8 cellular contexts compared by ENCODE assay signal in genomic region chr13:75637101-75637774, GRCh38. TPM values are rescaled to one million over a fixed set of nuclear protein-coding genes. Genes with fewer than 3 reads are reported as not detected.
A peak's percentile ranks its signal among the peaks of the same experiment; 100 is the strongest.
DNase-seq lines count a peak whose midpoint lies in the region; ATAC-seq and TF ChIP-seq lines count a peak whose summit lies in the region.

No MANE protein-coding gene starts in this region.

- peaks cover 9% of the 10 kb centered on the region for H3K27me3 ChIP-seq in CD4-positive, CD25-positive, alpha-beta regulatory T cell (ENCODE audit: control insufficient read depth, insufficient read depth, low read length)
- peaks cover 0 to 12% (median 0%) of the 10 kb centered on the region in 45 donors for H3K27me3 ChIP-seq in dorsolateral prefrontal cortex

- peak overlapping the region; percentile 55 for H3K4me3 ChIP-seq in CD4-positive, CD25-positive, alpha-beta regulatory T cell (ENCODE audit: low read depth, low read length)
- peak overlapping the region in 57 of 59 donors; percentile 48 to 83 (median 66) for H3K4me3 ChIP-seq in dorsolateral prefrontal cortex

- H3K36me3 ChIP-seq in CD4-positive, CD25-positive, alpha-beta regulatory T cell (ENCODE audit: control insufficient read depth, insufficient read depth, low read length): no peaks in the 10 kb centered on the region

- H3K27ac ChIP-seq in CD4-positive, CD25-positive, alpha-beta regulatory T cell (ENCODE audit: insufficient read depth, low read length, poor library complexity, severe bottlenecking): no peak overlapping the region
- no peak overlapping the region for H3K27ac ChIP-seq in dorsolateral prefrontal cortex

- H3K4me1 Mint-ChIP-seq in CD4-positive, CD25-positive, alpha-beta regulatory T cell: peaks cover 10 to 20% (median 17%) of the 10 kb centered on the region in 4 donors
- peaks cover 6 to 23% (median 13%) of the 10 kb centered on the region in 3 donors for H3K4me1 Mint-ChIP-seq in IgD-negative memory B cell
- H3K4me1 Mint-ChIP-seq in neural crest cell: peaks cover 6% of the 10 kb centered on the region

- ATAC-seq in CD4-positive, CD25-positive, alpha-beta regulatory T cell (ENCODE audit: low read depth in 2 of 2): no peak
- ATAC-seq in GM19351 (IDR thresholded peaks at IDR 0.05; ENCODE audit: unreplicated experiment): no peak

- H3K36me3 Mint-ChIP-seq in CD4-positive, CD25-positive, alpha-beta regulatory T cell: no peaks in the 10 kb centered on the region
- H3K36me3 Mint-ChIP-seq in IgD-negative memory B cell (no peaks in the 10 kb centered on the region), neural crest cell (ENCODE audit: low read depth) (no peaks in the 10 kb centered on the region)

- no peak for DNase-seq in CD4-positive, CD25-positive, alpha-beta regulatory T cell
- no peak for DNase-seq in dorsolateral prefrontal cortex
- DNase-seq in neural crest cell (ENCODE audit: low read depth, low spot score): no peak
- DNase-seq in NCI-H1436 (lab: John Stamatoyannopoulos, UW): no peak
- no peak for DNase-seq in T1000 (lab: John Stamatoyannopoulos, UW)
- DNase-seq in middle frontal gyrus (ENCODE audit: extremely low spot score, low spot score): no peak

- peak overlapping the region; percentile 83 to 87 (median 83) for H3K4me3 Mint-ChIP-seq in CD4-positive, CD25-positive, alpha-beta regulatory T cell
- H3K4me3 Mint-ChIP-seq in IgD-negative memory B cell (peak overlapping the region; percentile 67 to 95 (median 89)), neural crest cell (peak overlapping the region; percentile 62)

- peaks cover 6% of the 10 kb centered on the region for H3K27me3 Mint-ChIP-seq in CD4-positive, CD25-positive, alpha-beta regulatory T cell
- H3K27me3 Mint-ChIP-seq in IgD-negative memory B cell (peaks cover 4% of the 10 kb centered on the region), neural crest cell (ENCODE audit: low read depth) (peaks cover 60% of the 10 kb centered on the region)

- H3K9me3 ChIP-seq in CD4-positive, CD25-positive, alpha-beta regulatory T cell (ENCODE audit: control insufficient read depth in 2 of 2, low read length in 2 of 2): no peaks in the 10 kb centered on the region

- intact Hi-C loops in dorsolateral prefrontal cortex (cut with DNase I): no loop called here

- peaks cover 17% of the 10 kb centered on the region for H3K4me1 ChIP-seq in CD4-positive, CD25-positive, alpha-beta regulatory T cell (ENCODE audit: control insufficient read depth, insufficient read depth, low read length, poor library complexity, severe bottlenecking)

- peak overlapping the region in 1 of 3 donors; percentile 71 for H3K27ac Mint-ChIP-seq in CD4-positive, CD25-positive, alpha-beta regulatory T cell
- no peak overlapping the region for H3K27ac Mint-ChIP-seq in IgD-negative memory B cell
- no peak overlapping the region for H3K27ac Mint-ChIP-seq in neural crest cell (ENCODE audit: unreplicated experiment)

- TF ChIP-seq CTCF in dorsolateral prefrontal cortex (IDR thresholded peaks at IDR 0.05 in 54 of 56, conservative IDR thresholded peaks at IDR 0.05 in 2 of 56; ENCODE audit: low read depth in 1 of 56, partially characterized antibody in 56 of 56) (no peak), neural crest cell (conservative IDR thresholded peaks at IDR 0.05) (no peak)

- H3K9me3 Mint-ChIP-seq in CD4-positive, CD25-positive, alpha-beta regulatory T cell: peaks cover 0 to 1% (median 0%) of the 10 kb centered on the region in 7 donors
- peaks cover 0 to 1% (median 0%) of the 10 kb centered on the region in 3 donors for H3K9me3 Mint-ChIP-seq in IgD-negative memory B cell
- H3K9me3 Mint-ChIP-seq in neural crest cell: no peaks in the 10 kb centered on the region

RNA-seq across cellular contexts. Expression of gene LMO7, which starts 1.1 kb away (rescaled TPM):
- total RNA-seq in CD4-positive, CD25-positive, alpha-beta regulatory T cell: 22.5 TPM
- polyA plus RNA-seq in CD4-positive, CD25-positive, alpha-beta regulatory T cell: 10 to 100 TPM in 2 of 4 donors, 1 to 10 TPM in 2; 4.2 to 13.5 (median 8.0) TPM
- 6.6 TPM for polyA plus RNA-seq in IgD-negative memory B cell
- 100 to 1,000 TPM in 15 of 120 experiments, 10 to 100 TPM in 105; 35.4 to 124 (median 85.8) TPM for total RNA-seq in dorsolateral prefrontal cortex
- total RNA-seq in neural crest cell: 3.5 and 4.8 TPM in 2 replicates
